In the genomic region with DNA sequence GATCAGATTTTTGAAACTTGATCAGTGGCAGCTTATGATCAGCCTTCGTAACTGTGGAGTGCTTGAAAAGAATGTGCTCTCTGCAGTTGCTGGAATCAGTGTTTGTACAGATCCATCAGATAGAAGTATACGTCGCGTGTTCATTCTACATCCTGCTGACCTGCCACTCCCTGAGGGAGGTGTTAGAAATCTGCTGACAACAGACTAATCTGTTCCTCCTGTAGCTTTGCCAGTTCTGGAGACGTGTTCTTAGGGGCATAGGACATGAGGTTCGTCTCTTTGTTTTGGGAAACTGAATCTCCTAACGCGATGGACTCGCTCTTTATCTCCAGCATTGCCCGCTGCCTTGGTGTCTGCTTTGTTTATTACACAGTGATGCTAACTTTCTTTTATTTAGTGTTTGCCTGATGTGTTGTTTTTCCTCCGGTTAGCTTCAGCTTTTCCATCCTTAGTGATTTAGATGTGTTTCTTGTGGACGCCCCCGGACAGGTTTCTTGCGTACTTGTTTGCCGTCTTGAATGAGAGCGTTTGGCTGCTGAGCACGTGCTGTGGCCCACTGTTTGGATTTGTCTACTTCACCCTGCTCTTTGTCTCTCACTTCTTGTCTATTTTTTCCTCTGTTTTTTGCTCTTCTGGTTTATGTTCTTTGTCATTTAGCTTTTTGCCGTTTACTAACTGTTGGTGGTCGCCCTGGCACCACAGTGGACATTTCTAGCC, we compare ENCODE assay signal across 23 cellular contexts. TPM values are rescaled to one million over a fixed set of nuclear protein-coding genes. Genes with fewer than 3 reads are reported as not detected.
DNase-seq lines count a peak whose midpoint lies in the region; ATAC-seq, FAIRE-seq and TF ChIP-seq lines count a peak whose summit lies in the region.
"Had no signal": no experiment of that assay in that cellular context is flagged by ENCODE, and none has a peak within 500 bp of the region (broad histone marks: within the 10 kb centered on the region; RNA-seq: fewer than 3 reads in every experiment).

No MANE protein-coding gene starts in this region.

- peak overlapping the region in 3 of 8 donors; percentile 7 to 67 (median 18) for H3K4me3 Mint-ChIP-seq in CD4-positive, alpha-beta memory T cell
- no peak overlapping the region for H3K4me3 Mint-ChIP-seq in activated naive CD8-positive, alpha-beta T cell treated with anti-CD3 and anti-CD28 coated beads, Interleukin-2, amount 50 U/mL, for 24 hours
- H3K4me3 Mint-ChIP-seq in naive thymus-derived CD4-positive, alpha-beta T cell: no peak overlapping the region
- H3K4me3 Mint-ChIP-seq: activated CD4-positive, alpha-beta T cell treated with anti-CD3 and anti-CD28 coated beads, Interleukin-2, amount 10 ng/mL, durations not matched to agents 24 days and 14 days; central memory CD8-positive, alpha-beta T cell; naive thymus-derived CD8-positive, alpha-beta T cell had no signal

- H3K27ac ChIP-seq in A549: no peak overlapping the region
- no peak overlapping the region for H3K27ac ChIP-seq in CD4-positive, alpha-beta memory T cell (ENCODE audit: low read depth, low read length)
- H3K27ac ChIP-seq in naive thymus-derived CD4-positive, alpha-beta T cell (ENCODE audit: low read depth, low read length): no peak overlapping the region
- H3K27ac ChIP-seq: thyroid gland had no signal

- H3K4me1 Mint-ChIP-seq in CD4-positive, alpha-beta memory T cell: peaks cover 27 to 50% (median 33%) of the 10 kb centered on the region in 4 donors
- peaks cover 18% of the 10 kb centered on the region for H3K4me1 Mint-ChIP-seq in activated naive CD8-positive, alpha-beta T cell treated with anti-CD3 and anti-CD28 coated beads, Interleukin-2, amount 50 U/mL, for 24 hours
- peaks cover 0 to 15% (median 6%) of the 10 kb centered on the region in 7 donors for H3K4me1 Mint-ChIP-seq in naive thymus-derived CD4-positive, alpha-beta T cell

- no peaks in the 10 kb centered on the region for H3K4me1 ChIP-seq in A549
- peaks cover 36% of the 10 kb centered on the region for H3K4me1 ChIP-seq in CD4-positive, alpha-beta memory T cell (ENCODE audit: insufficient read depth, low read length)
- peaks cover 0 to 24% of the 10 kb centered on the region in 2 donors for H3K4me1 ChIP-seq in naive thymus-derived CD4-positive, alpha-beta T cell (ENCODE audit: control insufficient read depth in 2 of 2, insufficient read depth in 2 of 2, low read length in 2 of 2)
- H3K4me1 ChIP-seq: thyroid gland had no signal

- in situ Hi-C loops in KBM-7 (cut with MboI; ENCODE audit: low pct_unique_long_range_greater_than_20kb, low sequenced_read_pairs): no loop called here

- intact Hi-C loops in CD4-positive, alpha-beta memory T cell (cut with micrococcal nuclease): loop anchor here (1.0 kb wide), 2 partner anchors 13 to 24 kb away; no protein-coding TSS in a partner anchor
- intact Hi-C loops in naive thymus-derived CD4-positive, alpha-beta T cell (cut with micrococcal nuclease): no loop called here

- H3K4me3 ChIP-seq in A549: no peak overlapping the region
- H3K4me3 ChIP-seq in CD4-positive, alpha-beta memory T cell (ENCODE audit: low read length in 2 of 2): no peak overlapping the region
- no peak overlapping the region for H3K4me3 ChIP-seq in naive thymus-derived CD4-positive, alpha-beta T cell (ENCODE audit: low read length)
- H3K4me3 ChIP-seq: thyroid gland had no signal

- 92% methylated on average over 19 of the region's 19 CpGs for WGBS in A549 (ENCODE audit: missing lambda C conversion rate)

- no peaks in the 10 kb centered on the region for H3K9me3 ChIP-seq in A549
- no peaks in the 10 kb centered on the region for H3K9me3 ChIP-seq in CD4-positive, alpha-beta memory T cell (ENCODE audit: control insufficient read depth in 1 of 2, low read length in 2 of 2)
- H3K9me3 ChIP-seq in naive thymus-derived CD4-positive, alpha-beta T cell (ENCODE audit: control insufficient read depth in 2 of 3, low read length in 3 of 3): peaks cover 0 to 5% (median 0%) of the 10 kb centered on the region in 3 experiments
- H3K9me3 ChIP-seq: thyroid gland had no signal

- no peak for TF ChIP-seq POLR2A in A549 (IDR thresholded peaks at IDR 0.05; ENCODE audit: low read length)

- H3K27ac Mint-ChIP-seq in CD4-positive, alpha-beta memory T cell: peak overlapping the region in 5 of 7 donors; percentile 31 to 90 (median 71)
- H3K27ac Mint-ChIP-seq in activated naive CD8-positive, alpha-beta T cell treated with anti-CD3 and anti-CD28 coated beads, Interleukin-2, amount 50 U/mL, for 24 hours: peak overlapping the region; percentile 3
- peak overlapping the region in 7 of 9 donors; percentile 8 to 65 (median 38) for H3K27ac Mint-ChIP-seq in naive thymus-derived CD4-positive, alpha-beta T cell
- H3K27ac Mint-ChIP-seq: activated CD4-positive, alpha-beta T cell treated with anti-CD3 and anti-CD28 coated beads, Interleukin-2, amount 10 ng/mL, durations not matched to agents 24 days and 14 days had no signal

- no peaks in the 10 kb centered on the region for H3K27me3 Mint-ChIP-seq in CD4-positive, alpha-beta memory T cell
- no peaks in the 10 kb centered on the region for H3K27me3 Mint-ChIP-seq in activated naive CD8-positive, alpha-beta T cell treated with anti-CD3 and anti-CD28 coated beads, Interleukin-2, amount 50 U/mL, for 24 hours
- H3K27me3 Mint-ChIP-seq in naive thymus-derived CD4-positive, alpha-beta T cell: no peaks in the 10 kb centered on the region
- H3K27me3 Mint-ChIP-seq: activated CD4-positive, alpha-beta T cell treated with anti-CD3 and anti-CD28 coated beads, Interleukin-2, amount 10 ng/mL, durations not matched to agents 24 days and 14 days; central memory CD8-positive, alpha-beta T cell; naive thymus-derived CD8-positive, alpha-beta T cell had no signal

- POLR2A ChIA-PET in A549 (lab: Yijun Ruan, JAX): interaction anchor here (1.0 kb wide), 1 partner anchor 25 kb away, joined by 4 read pairs; a partner anchor contains a TSS
- POLR2A ChIA-PET in CD4-positive, alpha-beta memory T cell (lab: Charles Lee; ENCODE audit: partially characterized antibody): interaction anchor here (1.1 kb wide), 1 partner anchor 85 kb away, joined by 3 read pairs; no protein-coding TSS in a partner anchor
- POLR2A ChIA-PET in naive thymus-derived CD4-positive, alpha-beta T cell (lab: Charles Lee): interaction anchor here (0.8 kb wide), 1 partner anchor 11 kb away, joined by 3 read pairs; no protein-coding TSS in a partner anchor

- TF ChIP-seq EP300 in A549 (IDR thresholded peaks at IDR 0.05): no peak

- no peak for TF ChIP-seq RAD21 in A549 (conservative IDR thresholded peaks at IDR 0.05 in 1 of 2, IDR thresholded peaks at IDR 0.05 in 1 of 2)

- H3K9me3 Mint-ChIP-seq in CD4-positive, alpha-beta memory T cell: peaks cover 0 to 6% (median 0%) of the 10 kb centered on the region in 8 donors
- peaks cover 5% of the 10 kb centered on the region for H3K9me3 Mint-ChIP-seq in activated naive CD8-positive, alpha-beta T cell treated with anti-CD3 and anti-CD28 coated beads, Interleukin-2, amount 50 U/mL, for 24 hours
- H3K9me3 Mint-ChIP-seq in naive thymus-derived CD4-positive, alpha-beta T cell: peaks cover 0 to 12% (median 4%) of the 10 kb centered on the region in 11 donors
- H3K9me3 Mint-ChIP-seq: activated CD4-positive, alpha-beta T cell treated with anti-CD3 and anti-CD28 coated beads, Interleukin-2, amount 10 ng/mL, durations not matched to agents 24 days and 14 days; central memory CD8-positive, alpha-beta T cell had no signal

- DNase-seq in A549 (ENCODE audit: low read depth in 1 of 2, low spot score in 1 of 2) (no peak), KBM-7 (no peak), mesenteric fat pad (ENCODE audit: low spot score) (no peak), GF-D8 (lab: John Stamatoyannopoulos, UW) (no peak)
- peak in 1 of 5 donors; percentile 47 for DNase-seq in CD4-positive, alpha-beta memory T cell
- no peak for DNase-seq in activated naive CD8-positive, alpha-beta T cell treated with anti-CD3 and anti-CD28 coated beads, Interleukin-2, amount 50 U/mL, for 24 hours
- no peak for DNase-seq in naive thymus-derived CD4-positive, alpha-beta T cell
- DNase-seq: activated CD4-positive, alpha-beta T cell treated with anti-CD3 and anti-CD28 coated beads, Interleukin-2, amount 10 ng/mL, durations not matched to agents 24 days and 14 days; activated CD8-positive, alpha-beta memory T cell treated with anti-CD3 and anti-CD28 coated beads, Interleukin-2, amount 50 U/mL, for 48 hours; activated gamma-delta T cell; AML-193; anterior cingulate cortex; NCI-H1048; NCI-H2029 treated with DMSO at 0.1 percent for 48 hours; RPMI8226; stimulated activated CD4-positive, alpha-beta T cell treated with anti-CD3 and anti-CD28 coated beads, Interleukin-1b, Interleukin-23, amount 100 ng/mL, for 48 hours; stimulated activated naive CD4-positive, alpha-beta T cell; thyroid gland had no signal

- peaks cover 26 to 27% of the 10 kb centered on the region in 2 donors for H3K36me3 Mint-ChIP-seq in CD4-positive, alpha-beta memory T cell
- peaks cover 28% of the 10 kb centered on the region for H3K36me3 Mint-ChIP-seq in activated naive CD8-positive, alpha-beta T cell treated with anti-CD3 and anti-CD28 coated beads, Interleukin-2, amount 50 U/mL, for 24 hours (ENCODE audit: low read depth)
- peaks cover 0 to 35% (median 21%) of the 10 kb centered on the region in 5 donors for H3K36me3 Mint-ChIP-seq in naive thymus-derived CD4-positive, alpha-beta T cell

- no peak for ATAC-seq in A549
- ATAC-seq in activated naive CD8-positive, alpha-beta T cell treated with anti-CD3 and anti-CD28 coated beads, Interleukin-2, amount 50 U/mL, for 24 hours: no peak
- no peak for ATAC-seq in naive thymus-derived CD4-positive, alpha-beta T cell
- ATAC-seq: naive thymus-derived CD8-positive, alpha-beta T cell had no signal

- H3K36me3 ChIP-seq in CD4-positive, alpha-beta memory T cell (ENCODE audit: insufficient read depth, low read length): peaks cover 9% of the 10 kb centered on the region
- peaks cover 0 to 43% (median 13%) of the 10 kb centered on the region in 3 experiments for H3K36me3 ChIP-seq in naive thymus-derived CD4-positive, alpha-beta T cell (ENCODE audit: control insufficient read depth in 2 of 3, insufficient read depth in 3 of 3, low read length in 3 of 3)

- no peak for FAIRE-seq in A549 (lab: Jason Lieb, UNC)
- FAIRE-seq: frontal cortex, H54 had no signal

- TF ChIP-seq CTCF in A549 (IDR thresholded peaks at IDR 0.05): no peak

- H3K4me2 ChIP-seq in A549: no peak overlapping the region

- no peaks in the 10 kb centered on the region for H3K27me3 ChIP-seq in CD4-positive, alpha-beta memory T cell (ENCODE audit: insufficient read depth, low read length)
- H3K27me3 ChIP-seq in naive thymus-derived CD4-positive, alpha-beta T cell (ENCODE audit: control insufficient read depth in 2 of 2, insufficient read depth in 2 of 2, low read length in 2 of 2): no peaks in the 10 kb centered on the region
- H3K27me3 ChIP-seq: thyroid gland had no signal

- CTCF ChIA-PET in A549 (lab: Yijun Ruan, JAX): no interaction called here
- CTCF ChIA-PET in CD4-positive, alpha-beta memory T cell (lab: Charles Lee; ENCODE audit: partially characterized antibody): no interaction called here
- CTCF ChIA-PET in naive thymus-derived CD4-positive, alpha-beta T cell (lab: Charles Lee): no interaction called here

RNA-seq across cellular contexts. Expression of a gene that starts 17.4 kb away (rescaled TPM):
- polyA plus RNA-seq in A549 (2011; rRNA removed) (0.15 TPM in 1 of 2 replicates, not detected in the other), A549 (2017; fragmentation: RNase III; extraction: RNeasy Plus Mini Kit Qiagen cat#74134 plus additional on column Dnase treatment) (0.41 to 0.86 TPM (median 0.61 TPM) in 3 replicates)
- polyA plus RNA-seq in A549 (2012; cell fraction: cytosol; rRNA removed): 0.20 and 0.38 TPM in 2 replicates
- 1.2 and 2.6 TPM in 2 replicates for polyA plus RNA-seq in A549 (2012; cell fraction: nucleus; rRNA removed)
- polyA minus RNA-seq in A549 (2011; rRNA and poly(A)+ RNA removed): not detected in 2 replicates
- total RNA-seq in CD4-positive, alpha-beta memory T cell: under 1 TPM in 1 of 2 experiments, not detected in 1; 0.39 TPM
- under 1 TPM in 1 of 2 donors, not detected in 1; 0.14 TPM for polyA plus RNA-seq in CD4-positive, alpha-beta memory T cell
- total RNA-seq in naive thymus-derived CD4-positive, alpha-beta T cell: under 1 TPM in 3 of 5 experiments, not detected in 2; 0.17 to 0.93 (median 0.37) TPM
- polyA plus RNA-seq in naive thymus-derived CD4-positive, alpha-beta T cell: not detected
- not detected for total RNA-seq in mesenteric fat pad
- total RNA-seq: kidney epithelial cell; naive thymus-derived CD8-positive, alpha-beta T cell; thyroid gland had no signal
- polyA plus RNA-seq: naive thymus-derived CD8-positive, alpha-beta T cell had no signal

RNA-seq across cellular contexts. Expression of a gene that starts 24.8 kb away (rescaled TPM):
- polyA plus RNA-seq in A549 (2011; rRNA removed) (6.5 and 7.0 TPM in 2 replicates), A549 (2017; fragmentation: RNase III; extraction: RNeasy Plus Mini Kit Qiagen cat#74134 plus additional on column Dnase treatment) (16.5 to 18.8 TPM (median 18.5 TPM) in 3 replicates)
- 17.3 and 21.6 TPM in 2 replicates for polyA plus RNA-seq in A549 (2012; cell fraction: cytosol; rRNA removed)
- 124 and 153 TPM in 2 replicates for polyA plus RNA-seq in A549 (2012; cell fraction: nucleus; rRNA removed)
- polyA minus RNA-seq in A549 (2011; rRNA and poly(A)+ RNA removed): 7.9 and 15.7 TPM in 2 replicates
- 10 to 100 TPM; 48.7 to 53.9 TPM for total RNA-seq in CD4-positive, alpha-beta memory T cell
- 1 to 10 TPM in 1 of 2 donors, under 1 TPM in 1; 0.93 to 5.9 TPM for polyA plus RNA-seq in CD4-positive, alpha-beta memory T cell
- 10 to 100 TPM; 32.5 to 49.8 (median 41.1) TPM for total RNA-seq in naive thymus-derived CD4-positive, alpha-beta T cell
- 1 to 10 TPM; 3.5 to 5.3 TPM for polyA plus RNA-seq in naive thymus-derived CD4-positive, alpha-beta T cell
- total RNA-seq in mesenteric fat pad: 27.0 TPM

RNA-seq across cellular contexts. Expression of a gene that starts 49.7 kb away (rescaled TPM):
- 0.08 and 0.13 TPM in 2 replicates for polyA plus RNA-seq in A549 (2011; rRNA removed)
- 0.05 and 0.12 TPM in 2 replicates for polyA plus RNA-seq in A549 (2012; cell fraction: cytosol; rRNA removed)
- polyA plus RNA-seq in A549 (2012; cell fraction: nucleus; rRNA removed): 1.2 and 1.8 TPM in 2 replicates
- 0.19 to 0.70 TPM (median 0.25 TPM) in 3 replicates for polyA plus RNA-seq in A549 (2017; fragmentation: RNase III; extraction: RNeasy Plus Mini Kit Qiagen cat#74134 plus additional on column Dnase treatment)
- polyA minus RNA-seq in A549 (2011; rRNA and poly(A)+ RNA removed): not detected in 2 replicates
- under 1 TPM in 1 of 2 experiments, not detected in 1; 0.14 TPM for total RNA-seq in CD4-positive, alpha-beta memory T cell
- 1 to 10 TPM in 1 of 2 donors, not detected in 1; 1.3 TPM for polyA plus RNA-seq in CD4-positive, alpha-beta memory T cell
- total RNA-seq in naive thymus-derived CD4-positive, alpha-beta T cell: 10 to 100 TPM in 1 of 5 experiments, 1 to 10 TPM in 2, not detected in 2; 1.1 to 13.9 (median 1.2) TPM
- polyA plus RNA-seq in naive thymus-derived CD4-positive, alpha-beta T cell: not detected
- total RNA-seq in mesenteric fat pad: 1.1 TPM
- total RNA-seq: kidney epithelial cell; naive thymus-derived CD8-positive, alpha-beta T cell had no signal
- polyA plus RNA-seq: naive thymus-derived CD8-positive, alpha-beta T cell had no signal

RNA-seq across cellular contexts. Expression of a gene that starts 57.4 kb away (rescaled TPM):
- polyA plus RNA-seq in A549 (2011; rRNA removed): 28.4 and 28.6 TPM in 2 replicates
- polyA plus RNA-seq in A549 (2012; cell fraction: cytosol; rRNA removed): 41.3 and 48.6 TPM in 2 replicates
- polyA plus RNA-seq in A549 (2012; cell fraction: nucleus; rRNA removed): 77.0 and 96.2 TPM in 2 replicates
- polyA plus RNA-seq in A549 (2017; fragmentation: RNase III; extraction: RNeasy Plus Mini Kit Qiagen cat#74134 plus additional on column Dnase treatment): 29.6 to 31.0 TPM (median 30.1 TPM) in 3 replicates
- polyA minus RNA-seq in A549 (2011; rRNA and poly(A)+ RNA removed): 31.8 and 32.5 TPM in 2 replicates
- 10 to 100 TPM; 98.9 to 99.5 TPM for total RNA-seq in CD4-positive, alpha-beta memory T cell
- 10 to 100 TPM; 19.3 to 31.7 TPM for polyA plus RNA-seq in CD4-positive, alpha-beta memory T cell
- total RNA-seq in naive thymus-derived CD4-positive, alpha-beta T cell: 100 to 1,000 TPM in 1 of 5 experiments, 10 to 100 TPM in 4; 37.5 to 102 (median 65.4) TPM
- polyA plus RNA-seq in naive thymus-derived CD4-positive, alpha-beta T cell: 10 to 100 TPM; 22.3 to 38.7 TPM
- 29.1 TPM for total RNA-seq in mesenteric fat pad

Comparison
In these comparisons a context has a peak if more than half of its experiments do, and no peak if none do; other contexts are left out.
1. H3K27ac Mint-ChIP-seq: peak in every context shown above with its lines; median percentile 71 in CD4-positive, alpha-beta memory T cell; 38 in naive thymus-derived CD4-positive, alpha-beta T cell; 3 in activated naive CD8-positive, alpha-beta T cell treated with anti-CD3 and anti-CD28 coated beads, Interleukin-2, amount 50 U/mL, for 24 hours.